In genomic region chr2:1586251-1586945, GRCh38 we compare ENCODE assay signal across 18 cellular contexts.
A peak's percentile ranks its signal among the peaks of the same experiment; 100 is the strongest.
DNase-seq lines count a peak whose midpoint lies in the region; ATAC-seq and TF ChIP-seq lines count a peak whose summit lies in the region.
"Had no signal": no experiment of that assay in that cellular context is flagged by ENCODE, and none has a peak within 500 bp of the region (broad histone marks: within the 10 kb centered on the region; RNA-seq: fewer than 3 reads in every experiment).

No MANE protein-coding gene starts in this region.

- H3K4me3 ChIP-seq in RWPE2 (ENCODE audit: severe bottlenecking) (no peak overlapping the region), lower lobe of right lung (no peak overlapping the region), upper lobe of right lung (no peak overlapping the region)
- H3K4me3 ChIP-seq: MG63 had no signal

- peaks cover 10% of the 10 kb centered on the region for H3K4me1 ChIP-seq in RWPE2 (ENCODE audit: insufficient read depth, poor library complexity, severe bottlenecking)
- H3K4me1 ChIP-seq in lower lobe of right lung, result peaks cover 14% of the 10 kb centered on the region
- peaks cover 9% of the 10 kb centered on the region for H3K4me1 ChIP-seq in upper lobe of right lung

- H3K9me3 Mint-ChIP-seq in activated naive CD4-positive, alpha-beta T cell treated with anti-CD3 and anti-CD28 coated beads for 36 hours, result no peaks in the 10 kb centered on the region

- H3K4me3 Mint-ChIP-seq in activated naive CD4-positive, alpha-beta T cell treated with anti-CD3 and anti-CD28 coated beads for 36 hours, result no peak overlapping the region
- H3K4me3 Mint-ChIP-seq: B cell; CD4-positive, alpha-beta memory T cell; H9 had no signal

- DNase-seq in activated effector memory CD4-positive, alpha-beta T cell treated with anti-CD3 and anti-CD28 coated beads, Interleukin-2, amount 50 U/mL, for 16 hours, result peak; percentile 58
- no peak for DNase-seq in activated effector memory CD4-positive, alpha-beta T cell treated with Interleukin-2 at 50 U/mL for 16 hours
- DNase-seq in RWPE2 (ENCODE audit: low spot score) (peak; percentile 35), lower lobe of right lung (peak; percentile 20), upper lobe of right lung (peak; percentile 63), SIG-M5 treated with dmso at 0.1 percent for 504 hours (lab: John Stamatoyannopoulos, UW; ENCODE audit: unreplicated experiment) (no peak)
- DNase-seq in activated naive CD4-positive, alpha-beta T cell treated with anti-CD3 and anti-CD28 coated beads for 36 hours, result no peak
- DNase-seq: CD4-positive, alpha-beta memory T cell; NCI-H1105 treated with DMSO at 0.1 percent for 48 hours; NCI-H187; NCI-H526 treated with DMSO at 0.1 percent for 48 hours; NK-92 treated with Interleukin-12 subunit alpha and Interleukin-12 subunit beta, amount 100 ng/mL, for 24 hours; SHP77 had no signal

- CTCF ChIA-PET in activated naive CD4-positive, alpha-beta T cell treated with anti-CD3 and anti-CD28 coated beads for 36 hours (lab: Charles Lee), result no interaction called here

- H3K4me1 Mint-ChIP-seq in activated naive CD4-positive, alpha-beta T cell treated with anti-CD3 and anti-CD28 coated beads for 36 hours (ENCODE audit: low read depth), result no peaks in the 10 kb centered on the region
- H3K4me1 Mint-ChIP-seq: B cell had no signal

- peaks cover 29% of the 10 kb centered on the region for H3K27me3 Mint-ChIP-seq in activated naive CD4-positive, alpha-beta T cell treated with anti-CD3 and anti-CD28 coated beads for 36 hours (ENCODE audit: low read depth)

- TF ChIP-seq CTCF in RWPE2 (IDR thresholded peaks at IDR 0.05; ENCODE audit: poor library complexity, severe bottlenecking) (no peak), lower lobe of right lung (IDR thresholded peaks at IDR 0.05) (no peak), upper lobe of right lung (IDR thresholded peaks at IDR 0.05) (no peak)

- no peaks in the 10 kb centered on the region for H3K27me3 ChIP-seq in RWPE2 (ENCODE audit: insufficient read depth, poor library complexity, severe bottlenecking)
- no peaks in the 10 kb centered on the region for H3K27me3 ChIP-seq in lower lobe of right lung (ENCODE audit: low read depth)
- no peaks in the 10 kb centered on the region for H3K27me3 ChIP-seq in upper lobe of right lung
- H3K27me3 ChIP-seq: MG63 had no signal

- H3K36me3 ChIP-seq in RWPE2 (ENCODE audit: low read depth), result no peaks in the 10 kb centered on the region
- no peaks in the 10 kb centered on the region for H3K36me3 ChIP-seq in lower lobe of right lung
- no peaks in the 10 kb centered on the region for H3K36me3 ChIP-seq in upper lobe of right lung
- H3K36me3 ChIP-seq: MG63 had no signal

- ATAC-seq in RWPE2 (ENCODE audit: low read depth), result no peak
- ATAC-seq in lower lobe of right lung, result peak in 1 of 2 donors; percentile 29
- ATAC-seq in upper lobe of right lung, result peak; percentile 8
- no peak for ATAC-seq in SK-N-SH treated with all-trans-retinoic acid at 6 μM for 48 hours

- H3K27ac ChIP-seq in RWPE2 (ENCODE audit: poor library complexity, severe bottlenecking) (peak overlapping the region; percentile 43), lower lobe of right lung (no peak overlapping the region), upper lobe of right lung (no peak overlapping the region)
- H3K27ac ChIP-seq: 22Rv1 had no signal

- H3K9me3 ChIP-seq in RWPE2 (ENCODE audit: severe bottlenecking), result no peaks in the 10 kb centered on the region
- no peaks in the 10 kb centered on the region for H3K9me3 ChIP-seq in lower lobe of right lung
- no peaks in the 10 kb centered on the region for H3K9me3 ChIP-seq in upper lobe of right lung
- H3K9me3 ChIP-seq: MG63 had no signal

- no peaks in the 10 kb centered on the region for H3K36me3 Mint-ChIP-seq in activated naive CD4-positive, alpha-beta T cell treated with anti-CD3 and anti-CD28 coated beads for 36 hours (ENCODE audit: low read depth)
- H3K36me3 Mint-ChIP-seq: CD4-positive, alpha-beta memory T cell had no signal

- intact Hi-C loops in lower lobe of right lung (cut with DNase I), result no loop called here
- intact Hi-C loops in upper lobe of right lung (cut with DNase I), result no loop called here
- intact Hi-C loops in activated naive CD4-positive, alpha-beta T cell treated with anti-CD3 and anti-CD28 coated beads for 36 hours (cut with micrococcal nuclease), result no loop called here

- H3K27ac Mint-ChIP-seq in activated naive CD4-positive, alpha-beta T cell treated with anti-CD3 and anti-CD28 coated beads for 36 hours, result no peak overlapping the region
- H3K27ac Mint-ChIP-seq: B cell; CD4-positive, alpha-beta memory T cell; H9 had no signal

TF ChIP-seq in SK-N-SH treated with all-trans-retinoic acid at 6 μM for 48 hours, 23 proteins besides CTCF, POLR2A, EP300 and RAD21:
- TF ChIP-seq ARNTL (CRISPR knock-in tag; IDR thresholded peaks at IDR 0.05; ENCODE audit: borderline replicate concordance, low read depth) (no peak), OSR1 (CRISPR knock-in tag; IDR thresholded peaks at IDR 0.05) (no peak), ZFP30 (CRISPR knock-in tag; IDR thresholded peaks at IDR 0.05) (no peak), ZNF8 (CRISPR knock-in tag; IDR thresholded peaks at IDR 0.05) (no peak), TCF4 (CRISPR knock-in tag; IDR thresholded peaks at IDR 0.05; ENCODE audit: borderline replicate concordance) (no peak), ZNF70 (CRISPR knock-in tag; IDR thresholded peaks at IDR 0.05) (no peak), ZFP3 (CRISPR knock-in tag; IDR thresholded peaks at IDR 0.05) (no peak), SNAI2 (CRISPR knock-in tag; IDR thresholded peaks at IDR 0.05) (no peak)
- TF ChIP-seq, protein P1, sequence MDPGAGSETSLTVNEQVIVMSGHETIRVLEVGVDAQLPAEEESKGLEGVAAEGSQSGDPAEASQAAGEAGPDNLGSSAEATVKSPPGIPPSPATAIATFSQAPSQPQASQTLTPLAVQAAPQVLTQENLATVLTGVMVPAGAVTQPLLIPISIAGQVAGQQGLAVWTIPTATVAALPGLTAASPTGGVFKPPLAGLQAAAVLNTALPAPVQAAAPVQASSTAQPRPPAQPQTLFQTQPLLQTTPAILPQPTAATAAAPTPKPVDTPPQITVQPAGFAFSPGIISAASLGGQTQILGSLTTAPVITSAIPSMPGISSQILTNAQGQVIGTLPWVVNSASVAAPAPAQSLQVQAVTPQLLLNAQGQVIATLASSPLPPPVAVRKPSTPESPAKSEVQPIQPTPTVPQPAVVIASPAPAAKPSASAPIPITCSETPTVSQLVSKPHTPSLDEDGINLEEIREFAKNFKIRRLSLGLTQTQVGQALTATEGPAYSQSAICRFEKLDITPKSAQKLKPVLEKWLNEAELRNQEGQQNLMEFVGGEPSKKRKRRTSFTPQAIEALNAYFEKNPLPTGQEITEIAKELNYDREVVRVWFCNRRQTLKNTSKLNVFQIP (CRISPR knock-in tag; IDR thresholded peaks at IDR 0.05; ENCODE audit: borderline replicate concordance, low read depth), result no peak
- TF ChIP-seq, protein P2, sequence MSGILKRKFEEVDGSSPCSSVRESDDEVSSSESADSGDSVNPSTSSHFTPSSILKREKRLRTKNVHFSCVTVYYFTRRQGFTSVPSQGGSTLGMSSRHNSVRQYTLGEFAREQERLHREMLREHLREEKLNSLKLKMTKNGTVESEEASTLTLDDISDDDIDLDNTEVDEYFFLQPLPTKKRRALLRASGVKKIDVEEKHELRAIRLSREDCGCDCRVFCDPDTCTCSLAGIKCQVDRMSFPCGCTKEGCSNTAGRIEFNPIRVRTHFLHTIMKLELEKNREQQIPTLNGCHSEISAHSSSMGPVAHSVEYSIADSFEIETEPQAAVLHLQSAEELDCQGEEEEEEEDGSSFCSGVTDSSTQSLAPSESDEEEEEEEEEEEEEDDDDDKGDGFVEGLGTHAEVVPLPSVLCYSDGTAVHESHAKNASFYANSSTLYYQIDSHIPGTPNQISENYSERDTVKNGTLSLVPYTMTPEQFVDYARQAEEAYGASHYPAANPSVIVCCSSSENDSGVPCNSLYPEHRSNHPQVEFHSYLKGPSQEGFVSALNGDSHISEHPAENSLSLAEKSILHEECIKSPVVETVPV (CRISPR knock-in tag; IDR thresholded peaks at IDR 0.05), result no peak
- TF ChIP-seq, protein P3, sequence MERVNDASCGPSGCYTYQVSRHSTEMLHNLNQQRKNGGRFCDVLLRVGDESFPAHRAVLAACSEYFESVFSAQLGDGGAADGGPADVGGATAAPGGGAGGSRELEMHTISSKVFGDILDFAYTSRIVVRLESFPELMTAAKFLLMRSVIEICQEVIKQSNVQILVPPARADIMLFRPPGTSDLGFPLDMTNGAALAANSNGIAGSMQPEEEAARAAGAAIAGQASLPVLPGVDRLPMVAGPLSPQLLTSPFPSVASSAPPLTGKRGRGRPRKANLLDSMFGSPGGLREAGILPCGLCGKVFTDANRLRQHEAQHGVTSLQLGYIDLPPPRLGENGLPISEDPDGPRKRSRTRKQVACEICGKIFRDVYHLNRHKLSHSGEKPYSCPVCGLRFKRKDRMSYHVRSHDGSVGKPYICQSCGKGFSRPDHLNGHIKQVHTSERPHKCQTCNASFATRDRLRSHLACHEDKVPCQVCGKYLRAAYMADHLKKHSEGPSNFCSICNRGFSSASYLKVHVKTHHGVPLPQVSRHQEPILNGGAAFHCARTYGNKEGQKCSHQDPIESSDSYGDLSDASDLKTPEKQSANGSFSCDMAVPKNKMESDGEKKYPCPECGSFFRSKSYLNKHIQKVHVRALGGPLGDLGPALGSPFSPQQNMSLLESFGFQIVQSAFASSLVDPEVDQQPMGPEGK (CRISPR knock-in tag; IDR thresholded peaks at IDR 0.05; ENCODE audit: borderline replicate concordance), result no peak

Comparison
In these comparisons a context has a peak if more than half of its experiments do, and no peak if none do; other contexts are left out.
1. DNase-seq: peak in activated effector memory CD4-positive, alpha-beta T cell treated with anti-CD3 and anti-CD28 coated beads, Interleukin-2, amount 50 U/mL, for 16 hours (single experiment), RWPE2 (single experiment), lower lobe of right lung (single experiment) and upper lobe of right lung (single experiment); none in activated effector memory CD4-positive, alpha-beta T cell treated with Interleukin-2 at 50 U/mL for 16 hours (single experiment), SIG-M5 treated with dmso at 0.1 percent for 504 hours (single experiment) and activated naive CD4-positive, alpha-beta T cell treated with anti-CD3 and anti-CD28 coated beads for 36 hours (single experiment).